ENCODE assay signal across 1 cellular context in the genomic region with DNA sequence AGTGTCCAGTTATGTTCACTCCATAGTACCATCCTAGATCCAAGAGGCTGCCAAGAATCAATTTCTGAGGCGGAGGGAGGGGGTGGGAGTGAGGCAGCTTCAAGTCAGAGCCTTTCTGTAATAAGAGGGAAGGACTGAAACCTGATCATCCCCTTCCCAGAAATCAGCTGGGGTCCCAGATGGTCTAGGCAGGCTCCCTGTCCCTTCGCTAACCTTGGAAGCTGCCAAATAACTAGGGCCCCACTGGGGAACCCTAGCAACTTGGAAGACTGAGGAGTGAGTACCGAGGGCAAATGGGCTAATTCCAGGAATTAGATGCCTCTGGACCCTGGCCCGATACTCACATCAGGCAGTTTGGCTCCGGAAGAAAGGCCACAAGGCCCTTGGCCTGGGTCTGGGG.
TF ChIP-seq lines count a peak whose summit lies in the region.

No MANE protein-coding gene starts in this region.

TF ChIP-seq in IMR-90, 13 proteins besides CTCF, POLR2A, EP300 and RAD21 (continued from another document):
- TF ChIP-seq BHLHE40 (IDR thresholded peaks at IDR 0.05; ENCODE audit: low read depth, low read length), result no peak
